ENCODE assay signal across 9 cellular contexts in the genomic region with DNA sequence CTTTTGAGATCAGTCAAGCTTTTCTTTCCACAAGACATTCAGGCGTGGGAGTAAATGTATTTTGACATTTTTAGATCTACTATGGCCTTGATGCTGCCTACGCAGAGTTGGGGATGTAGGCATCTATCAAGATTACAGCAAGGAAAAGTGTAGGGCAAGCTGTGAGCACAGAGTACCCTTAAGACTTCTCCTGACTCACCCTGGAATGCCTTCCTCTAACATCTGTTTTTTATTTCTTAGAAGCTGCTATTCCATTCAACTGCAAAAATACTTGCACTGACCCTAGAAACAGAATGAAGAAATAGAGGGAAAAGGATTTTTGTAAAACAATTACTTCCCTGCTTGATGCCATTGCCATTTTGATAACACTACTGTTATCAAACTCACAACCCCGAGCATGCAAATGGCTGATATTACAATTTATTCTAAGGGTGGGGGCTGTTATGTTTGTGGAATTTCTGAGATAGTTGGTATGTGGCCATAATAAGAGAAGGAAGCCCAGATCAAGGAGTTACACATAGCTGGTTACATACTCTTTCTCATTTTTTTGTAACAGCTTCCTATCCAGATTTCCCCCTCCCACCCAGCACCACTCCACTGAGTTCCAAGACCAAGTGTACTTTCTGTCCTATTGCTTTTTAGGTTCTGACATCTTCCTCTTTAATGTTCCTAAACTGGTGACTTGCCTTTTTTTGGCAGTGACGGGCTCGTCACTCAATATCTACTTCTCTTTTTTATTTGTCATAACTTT. TPM values are rescaled to one million over a fixed set of nuclear protein-coding genes. Genes with fewer than 3 reads are reported as not detected.
DNase-seq lines count a peak whose midpoint lies in the region; ATAC-seq, FAIRE-seq and TF ChIP-seq lines count a peak whose summit lies in the region.
"Had no signal": no experiment of that assay in that cellular context is flagged by ENCODE, and none has a peak within 500 bp of the region (broad histone marks: within the 10 kb centered on the region; RNA-seq: fewer than 3 reads in every experiment).

No MANE protein-coding gene starts in this region.

- H3K4me1 Mint-ChIP-seq in astrocyte (ENCODE audit: low read depth, unreplicated experiment), result peaks cover 19% of the 10 kb centered on the region

- H2BK120ac ChIP-seq in IMR-90 (ENCODE audit: low read depth, low read length), result peak overlapping the region; percentile 58

- H3K36me3 Mint-ChIP-seq in astrocyte (ENCODE audit: low read depth, unreplicated experiment), result no peaks in the 10 kb centered on the region

- no peaks in the 10 kb centered on the region for H3K79me2 ChIP-seq in astrocyte (ENCODE audit: insufficient read depth, low read length)

- H3K4me3 Mint-ChIP-seq in astrocyte (ENCODE audit: unreplicated experiment), result no peak overlapping the region

- H3K79me1 ChIP-seq in IMR-90 (ENCODE audit: low read depth in 1 of 2, low read length in 2 of 2), result peaks cover 0 to 2% of the 10 kb centered on the region in 2 experiments; a peak in 1 of 4 replicates

- in situ Hi-C loops in IMR-90 (cut with MboI; ENCODE audit: low sequenced_read_pairs), result no loop called here
- in situ Hi-C loops in transverse colon (cut with MboI; ENCODE audit: low pct_ligation_motif_present in 1 of 4, low pct_unique_long_range_greater_than_20kb in 1 of 4, low sequenced_read_pairs in 3 of 4), result loop anchor here in 1 of 4 donors (10.0 kb wide), 1 partner anchor 57 kb away; no protein-coding TSS in a partner anchor
- in situ Hi-C loops in G401 (cut with HindIII; ENCODE audit: low sequenced_read_pairs), result no loop called here

- H3K27ac ChIP-seq in IMR-90 (ENCODE audit: insufficient read depth, low read length) (peak overlapping the region; percentile 48), astrocyte (ENCODE audit: low read depth, low read length) (peak overlapping the region; percentile 61), transverse colon (peak overlapping the region in 3 of 4 donors; percentile 23 to 53 (median 44))

- H3K4me3 ChIP-seq in IMR-90 (ENCODE audit: insufficient read depth, low read depth, low read length), result no peak overlapping the region
- H3K4me3 ChIP-seq in astrocyte (ENCODE audit: insufficient read depth, low read depth, low read length), result no peak overlapping the region
- no peak overlapping the region for H3K4me3 ChIP-seq in transverse colon

- peak; percentile 72 for FAIRE-seq in astrocyte (lab: Jason Lieb, UNC)

- POLR2A ChIA-PET in IMR-90 (lab: Charles Lee; ENCODE audit: unreplicated experiment), result interaction anchor here (0.7 kb wide), 1 partner anchor 46 kb away, joined by 4 read pairs; no protein-coding TSS in a partner anchor

- H3K36me3 ChIP-seq in IMR-90 (ENCODE audit: control insufficient read depth, insufficient read depth, low read length), result no peaks in the 10 kb centered on the region
- no peaks in the 10 kb centered on the region for H3K36me3 ChIP-seq in astrocyte (ENCODE audit: insufficient read depth, low read length)
- no peaks in the 10 kb centered on the region for H3K36me3 ChIP-seq in transverse colon

- CTCF ChIA-PET in IMR-90 (lab: Yijun Ruan, JAX), result interaction anchor here (1.8 kb wide), 1 partner anchor 62 kb away, joined by 8 read pairs; no protein-coding TSS in a partner anchor

- H3K9ac ChIP-seq in IMR-90 (ENCODE audit: low read depth, low read length) (no peak overlapping the region), astrocyte (ENCODE audit: low read length) (peak overlapping the region; percentile 14)

- H3K18ac ChIP-seq in IMR-90 (ENCODE audit: low read depth, low read length), result peak overlapping the region; percentile 91; the same call in 1 of the 2 replicates

- H3K4me2 ChIP-seq in IMR-90 (ENCODE audit: low read depth, low read length), result peak overlapping the region; percentile 84
- H3K4me2 ChIP-seq in astrocyte (ENCODE audit: low read length), result peak overlapping the region; percentile 74

- H3K27ac Mint-ChIP-seq in astrocyte (ENCODE audit: unreplicated experiment), result peak overlapping the region; percentile 1

- H2BK15ac ChIP-seq in IMR-90 (ENCODE audit: low read depth, low read length), result peak overlapping the region; percentile 18; the same call in 1 of the 3 replicates

- ATAC-seq in IMR-90 (ENCODE audit: low read depth), result peak; percentile 83
- ATAC-seq in left lobe of liver, result peak; percentile 38
- no peak for ATAC-seq in HG03439 (IDR thresholded peaks at IDR 0.05; ENCODE audit: unreplicated experiment)

- peak overlapping the region; percentile 47; the same call in 1 of the 2 replicates for H2BK20ac ChIP-seq in IMR-90 (ENCODE audit: low read depth, low read length)

- WGBS in IMR-90 (ENCODE audit: extremely low coverage in 2 of 2, insufficient read length in 1 of 2), 2 experiments, result 81% methylated on average over 2 of the region's 5 CpGs; no CpG with 5 or more reads in 1 of the 2 experiments
- WGBS in transverse colon (ENCODE audit: low coverage in 1 of 2), 2 donors, result 52 to 55% methylated on average over 5 of the region's 5 CpGs

- BruUV-seq in IMR-90 (replicated peaks; lab: Mats Ljungman, UMichigan), result no TSS peak

- H3K9me3 ChIP-seq in IMR-90 (ENCODE audit: control insufficient read depth, insufficient read depth, low read length) (no peaks in the 10 kb centered on the region), astrocyte (ENCODE audit: insufficient read depth, low read depth, low read length) (no peaks in the 10 kb centered on the region), transverse colon (no peaks in the 10 kb centered on the region)

- DNase-seq in IMR-90 (peak; percentile 92), astrocyte (ENCODE audit: low read depth) (peak; percentile 92), left lobe of liver (ENCODE audit: low spot score) (no peak), transverse colon (no peak), G401 (ENCODE audit: low spot score) (no peak), NCI-H526 treated with DMSO at 0.1 percent for 48 hours (lab: John Stamatoyannopoulos, UW) (no peak), NCI-H446 treated with DMSO at 0.1 percent for 48 hours (lab: John Stamatoyannopoulos, UW) (no peak)
- DNase-seq: NCI-H526 had no signal

- peak overlapping the region in 1 of 2 experiments; percentile 37; a peak in 1 of 4 replicates for H4K8ac ChIP-seq in IMR-90 (ENCODE audit: low read depth in 2 of 2, low read length in 2 of 2)

- H4K20me1 ChIP-seq in IMR-90 (ENCODE audit: insufficient read depth, low read length) (no peaks in the 10 kb centered on the region), astrocyte (ENCODE audit: insufficient read depth, low read length) (no peaks in the 10 kb centered on the region)

- peaks cover 4% of the 10 kb centered on the region; the same call in 1 of the 2 replicates for H3K9me1 ChIP-seq in IMR-90 (ENCODE audit: insufficient read depth, low read length)

- intact Hi-C loops in IMR-90 (cut with micrococcal nuclease), result no loop called here
- intact Hi-C loops in transverse colon (cut with DNase I; ENCODE audit: low total_unique reads), result loop anchor here (10.0 kb wide), 1 partner anchor 113 kb away; no protein-coding TSS in a partner anchor

- H3K27me3 Mint-ChIP-seq in astrocyte (ENCODE audit: low read depth, unreplicated experiment), result no peaks in the 10 kb centered on the region

- no peak overlapping the region for H2AK5ac ChIP-seq in IMR-90 (ENCODE audit: low read depth, low read length)

- no peak overlapping the region for H2AFZ ChIP-seq in IMR-90 (replicated peaks; ENCODE audit: low read length, poor library complexity)
- peak overlapping the region; percentile 7 for H2AFZ ChIP-seq in astrocyte (ENCODE audit: low read depth, low read length)

- no peaks in the 10 kb centered on the region for H3K9me3 Mint-ChIP-seq in astrocyte (ENCODE audit: unreplicated experiment)

- H2AK9ac ChIP-seq in IMR-90 (replicated peaks; ENCODE audit: low read depth, low read length, poor library complexity), result no peak overlapping the region

- H3K4ac ChIP-seq in IMR-90 (ENCODE audit: low read depth, low read length), result peak overlapping the region; percentile 51; the same call in 1 of the 2 replicates

- TF ChIP-seq CTCF in IMR-90 (conservative IDR thresholded peaks at IDR 0.05; ENCODE audit: low read depth, low read length) (no peak), astrocyte (IDR thresholded peaks at IDR 0.05; ENCODE audit: insufficient read depth, low read depth, low read length) (no peak), transverse colon (IDR thresholded peaks at IDR 0.05) (no peak)

- TF ChIP-seq RAD21 in IMR-90 (IDR thresholded peaks at IDR 0.05; ENCODE audit: low read length), result 0 out of 2 replicates have a peak, but pooled peaks have one; percentile 15

- 0 out of 2 replicates have a peak overlapping the region, but pooled peaks have one; percentile 31 for H4K5ac ChIP-seq in IMR-90 (ENCODE audit: low read depth, low read length)

- peak overlapping the region; percentile 39; the same call in 1 of the 2 replicates for H3K23ac ChIP-seq in IMR-90 (ENCODE audit: low read depth, low read length)

- TF ChIP-seq EP300 in transverse colon (IDR thresholded peaks at IDR 0.05; ENCODE audit: low read depth), result no peak

- dilution Hi-C loops in IMR-90 (cut with HindIII; ENCODE audit: low sequenced_read_pairs, unreplicated experiment), result no loop called here

- TF ChIP-seq POLR2A in IMR-90 (IDR thresholded peaks at IDR 0.05; ENCODE audit: low read depth, low read length) (no peak), transverse colon (IDR thresholded peaks at IDR 0.05) (no peak)

- peak overlapping the region; percentile 71 for H2BK5ac ChIP-seq in IMR-90 (ENCODE audit: low read depth, low read length, poor library complexity, severe bottlenecking)

- no peak overlapping the region for H3K14ac ChIP-seq in IMR-90 (replicated peaks; ENCODE audit: low read depth, low read length)

- no peaks in the 10 kb centered on the region for H3K27me3 ChIP-seq in IMR-90 (ENCODE audit: control insufficient read depth, insufficient read depth, low read length)
- H3K27me3 ChIP-seq in astrocyte (ENCODE audit: insufficient read depth, low read length), result no peaks in the 10 kb centered on the region
- no peaks in the 10 kb centered on the region for H3K27me3 ChIP-seq in transverse colon

- H3K4me1 ChIP-seq in IMR-90 (ENCODE audit: control insufficient read depth, insufficient read depth, low read length) (peaks cover 8% of the 10 kb centered on the region), astrocyte (ENCODE audit: insufficient read depth, low read length) (peaks cover 17% of the 10 kb centered on the region), transverse colon (peaks cover 0 to 6% (median 4%) of the 10 kb centered on the region in 4 donors)

- no peak overlapping the region for H4K91ac ChIP-seq in IMR-90 (ENCODE audit: insufficient read depth, low read depth, low read length)

- H3K56ac ChIP-seq in IMR-90 (ENCODE audit: extremely low read depth, insufficient read depth, low read length), result no peak overlapping the region

TF ChIP-seq in IMR-90, 13 proteins besides CTCF, POLR2A, EP300 and RAD21 (continues in another document):
- no peak for TF ChIP-seq RFX5 (IDR thresholded peaks at IDR 0.05; ENCODE audit: low read depth, low read length)
- TF ChIP-seq CHD1 (IDR thresholded peaks at IDR 0.05; ENCODE audit: low read depth, low read length), result no peak

RNA-seq across cellular contexts. Expression of gene ROCK1, which starts 5.9 kb away (rescaled TPM):
- 17.0 and 33.6 TPM in 2 replicates for total RNA-seq in IMR-90 (2012; rRNA removed)
- 8.6 and 9.9 TPM in 2 replicates for polyA plus RNA-seq in IMR-90 (2012; rRNA removed)
- polyA plus RNA-seq in IMR-90 (2012; cell fraction: cytosol; rRNA removed), result 1.6 and 1.8 TPM in 2 replicates
- polyA plus RNA-seq in IMR-90 (2012; cell fraction: nucleus; rRNA removed; ENCODE audit: low replicate concordance), result 4.7 and 21.9 TPM in 2 replicates
- total RNA-seq in astrocyte, result 57.0 and 57.8 TPM in 2 replicates
- total RNA-seq in left lobe of liver, result 18.0 TPM
- total RNA-seq in transverse colon, result 10 to 100 TPM; 23.9 to 59.5 (median 39.6) TPM
- total RNA-seq in G401 (2014; rRNA removed; shearing (Covaris generic)), result 10.8 and 20.0 TPM in 2 replicates

Comparison
In these comparisons a context has a peak if more than half of its experiments do, and no peak if none do; other contexts are left out.
1. DNase-seq: peak in IMR-90 (single experiment) and astrocyte (single experiment); none in left lobe of liver (single experiment), transverse colon (single experiment), G401 (single experiment), NCI-H526 treated with DMSO at 0.1 percent for 48 hours (single experiment) and NCI-H446 treated with DMSO at 0.1 percent for 48 hours (single experiment).
2. Peak in every context shown above with its lines, with median percentiles within 50 percentile points of each other: H3K27ac ChIP-seq.